ENCODE assay signal across 26 cellular contexts in the genomic region with DNA sequence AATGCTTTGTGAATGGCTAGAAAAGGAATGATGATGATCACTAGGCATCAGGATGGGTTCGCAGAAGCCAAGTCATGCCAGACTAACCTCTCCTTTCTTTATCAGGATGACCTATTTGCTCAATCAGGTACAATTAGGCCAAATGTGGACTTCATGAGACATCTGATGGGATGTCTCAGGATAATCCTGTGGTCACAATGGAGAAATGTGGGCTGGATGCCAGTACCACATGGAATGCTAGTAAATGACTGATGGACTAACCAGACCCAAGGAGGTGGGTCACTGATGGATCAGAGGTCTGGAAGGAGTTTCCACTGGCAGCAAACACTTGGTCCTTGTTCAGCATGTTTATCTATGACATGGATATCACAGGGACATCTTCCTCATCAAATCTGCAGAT.
DNase-seq lines count a peak whose midpoint lies in the region; ATAC-seq and TF ChIP-seq lines count a peak whose summit lies in the region.
"Had no signal": no experiment of that assay in that cellular context is flagged by ENCODE, and none has a peak within 500 bp of the region (broad histone marks: within the 10 kb centered on the region; RNA-seq: fewer than 3 reads in every experiment).

No MANE protein-coding gene starts in this region.

- 95 to 100% (median 98%) methylated on average over 1 of the region's 1 CpG for WGBS in heart left ventricle, 4 donors

- DNase-seq in ACHN (peak; percentile 66), HCEC 1CT (peak; percentile 17), foreskin fibroblast (peak; percentile 35 to 58), foreskin melanocyte (no peak), heart left ventricle (no peak), DMS79 (lab: John Stamatoyannopoulos, UW) (no peak)
- DNase-seq: activated CD4-positive, alpha-beta memory T cell treated with anti-CD3 and anti-CD28 coated beads, Interleukin-2, amount 10 ng/mL, durations not matched to agents 7 days and 5 days; activated CD4-positive, CD25-positive, alpha-beta regulatory T cell; activated effector memory CD4-positive, alpha-beta T cell treated with Interleukin-2 at 50 U/mL for 16 hours; activated naive CD8-positive, alpha-beta T cell treated with anti-CD3 and anti-CD28 coated beads, Interleukin-2, amount 10 ng/mL, durations not matched to agents 7 days and 5 days; brain microvascular endothelial cell; esophagus squamous epithelium; GDM1; heart right ventricle; left ventricle myocardium inferior; NCI-H1417; NCI-H510A; posterior cingulate gyrus; sigmoid colon; stimulated activated CD8-positive, alpha-beta memory T cell treated with anti-CD3 and anti-CD28 coated beads, Interleukin-4, amount 100 ng/mL, for 48 hours; trophoblast cell had no signal

- no peak for ATAC-seq in SK-N-SH treated with all-trans-retinoic acid at 6 μM for 48 hours
- ATAC-seq in heart left ventricle = no peak
- ATAC-seq in GM19395 (IDR thresholded peaks at IDR 0.05; ENCODE audit: unreplicated experiment) = no peak
- ATAC-seq: A549, heart right ventricle, HepG2 had no signal

- no peaks in the 10 kb centered on the region for H3K9me3 ChIP-seq in heart left ventricle
- H3K9me3 ChIP-seq: A549, esophagus squamous epithelium, heart right ventricle, left ventricle myocardium inferior, sigmoid colon had no signal

- no peak overlapping the region for H3K27ac ChIP-seq in heart left ventricle
- H3K27ac ChIP-seq: A549, brain microvascular endothelial cell, C4-2B, esophagus squamous epithelium, heart right ventricle, left ventricle myocardium inferior, sigmoid colon had no signal

- peaks cover 0 to 7% (median 0%) of the 10 kb centered on the region in 9 donors for H3K36me3 ChIP-seq in heart left ventricle
- H3K36me3 ChIP-seq: brain microvascular endothelial cell, left ventricle myocardium inferior, sigmoid colon had no signal

- no peak for TF ChIP-seq CTCF in foreskin fibroblast (IDR thresholded peaks at IDR 0.05; ENCODE audit: low read depth, low read length)
- no peak for TF ChIP-seq CTCF in heart left ventricle (IDR thresholded peaks at IDR 0.05)

- in situ Hi-C loops in ACHN (cut with HindIII; ENCODE audit: low pct_ligation_motif_present, low pct_unique_long_range_greater_than_20kb, low sequenced_read_pairs) = no loop called here

- intact Hi-C loops in heart left ventricle (cut with DNase I) = no loop called here

- H3K27me3 ChIP-seq in heart left ventricle = no peaks in the 10 kb centered on the region
- H3K27me3 ChIP-seq: brain microvascular endothelial cell, esophagus squamous epithelium, heart right ventricle, sigmoid colon had no signal

- H3K4me3 ChIP-seq in foreskin fibroblast (ENCODE audit: low read depth in 1 of 2, low read length in 2 of 2) = no peak overlapping the region
- H3K4me3 ChIP-seq in heart left ventricle = no peak overlapping the region
- H3K4me3 ChIP-seq: A549, esophagus squamous epithelium, heart right ventricle, left ventricle myocardium inferior, sigmoid colon had no signal

- TF ChIP-seq POLR2A in heart left ventricle (IDR thresholded peaks at IDR 0.05) = no peak

- no peaks in the 10 kb centered on the region for H3K4me1 ChIP-seq in heart left ventricle
- H3K4me1 ChIP-seq: A549, esophagus squamous epithelium, heart right ventricle, left ventricle myocardium inferior had no signal

TF ChIP-seq in SK-N-SH treated with all-trans-retinoic acid at 6 μM for 48 hours, 23 proteins besides CTCF, POLR2A, EP300 and RAD21:
- TF ChIP-seq ISL1 (CRISPR knock-in tag; IDR thresholded peaks at IDR 0.05) = 0 out of 2 replicates have a peak, but pooled peaks have one; percentile 8
- TF ChIP-seq ZNF8 (CRISPR knock-in tag; IDR thresholded peaks at IDR 0.05) = no peak
- TF ChIP-seq RARB (CRISPR knock-in tag; IDR thresholded peaks at IDR 0.05) = no peak
- TF ChIP-seq ARNTL (CRISPR knock-in tag; IDR thresholded peaks at IDR 0.05; ENCODE audit: borderline replicate concordance, low read depth) = no peak
- no peak for TF ChIP-seq TOX (CRISPR knock-in tag; IDR thresholded peaks at IDR 0.05; ENCODE audit: borderline replicate concordance)
- TF ChIP-seq ESRRG (CRISPR knock-in tag; IDR thresholded peaks at IDR 0.05) = no peak

Comparison
In these comparisons a context has a peak if more than half of its experiments do, and no peak if none do; other contexts are left out.
1. DNase-seq: peak in ACHN (single experiment), HCEC 1CT (single experiment) and foreskin fibroblast (2 of 2); none in foreskin melanocyte (single experiment), heart left ventricle (0 of 5) and DMS79 (single experiment).